ENCODE assay signal across 8 cellular contexts in the genomic region with DNA sequence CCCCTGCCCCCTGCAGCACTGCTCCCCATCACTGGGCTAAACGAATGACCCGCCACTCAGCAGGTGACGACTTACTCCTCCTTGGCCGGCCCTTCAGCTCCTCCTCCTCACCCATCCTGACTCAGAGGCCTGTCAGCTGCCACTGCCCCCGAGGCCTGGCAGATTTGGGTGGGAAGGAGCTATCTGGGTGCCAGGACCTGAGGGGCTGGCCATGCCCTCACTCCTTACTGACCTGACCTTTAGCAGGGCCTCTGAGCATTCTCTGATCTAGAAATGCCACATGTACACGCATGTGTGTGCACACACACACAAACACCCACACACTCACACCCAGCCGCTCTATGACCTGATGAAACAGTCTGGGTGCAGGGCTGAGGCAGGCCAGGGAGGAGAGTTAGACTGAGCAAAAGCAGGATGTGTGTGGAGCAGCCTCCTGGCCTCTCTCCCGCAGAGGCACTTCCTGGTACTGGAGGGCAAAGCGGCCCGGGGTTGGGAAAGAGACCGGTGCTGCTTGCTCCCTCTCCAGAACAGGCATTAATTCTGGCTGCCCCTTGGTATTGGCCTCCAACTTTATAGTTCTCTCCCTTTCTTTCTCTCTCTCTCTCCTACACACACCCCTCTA.
DNase-seq lines count a peak whose midpoint lies in the region; ATAC-seq and TF ChIP-seq lines count a peak whose summit lies in the region.

No MANE protein-coding gene starts in this region.

- H4K20me1 ChIP-seq in BLaER1 treated with 17β-estradiol and CSF1 and Interleukin-3, amounts not matched to agents 10 nM and 100 nM: peaks cover 0 to 32% (median 0%) of the 10 kb centered on the region in 11 experiments; a peak in 3 of 22 replicates

- no peaks in the 10 kb centered on the region for H3K9me3 Mint-ChIP-seq in activated T-cell treated with anti-CD3 and anti-CD28 coated beads, Interleukin-2, amount 50 U/mL, for 72 hours

- H3K4me1 Mint-ChIP-seq in activated T-cell treated with anti-CD3 and anti-CD28 coated beads, Interleukin-2, amount 50 U/mL, for 72 hours (ENCODE audit: low read depth): peaks cover 62% of the 10 kb centered on the region

- WGBS in psoas muscle, 3 donors: 48 to 62% (median 51%) methylated on average over 11 of the region's 11 CpGs

- peak overlapping the region; percentile 81 to 89 for H3K4me3 Mint-ChIP-seq in activated T-cell treated with anti-CD3 and anti-CD28 coated beads, Interleukin-2, amount 50 U/mL, for 72 hours

- peak overlapping the region; percentile 21 to 73 (median 62); a peak in 20 of 22 replicates for H3K9ac ChIP-seq in BLaER1 treated with 17β-estradiol and CSF1 and Interleukin-3, amounts not matched to agents 10 nM and 100 nM

- TF ChIP-seq CTCF in foreskin keratinocyte (conservative IDR thresholded peaks at IDR 0.05): no peak
- no peak for TF ChIP-seq CTCF in psoas muscle (IDR thresholded peaks at IDR 0.05)

- intact Hi-C loops in psoas muscle (cut with DNase I): no loop called here

- H3K4me3 ChIP-seq in BLaER1 treated with 17β-estradiol and CSF1 and Interleukin-3, amounts not matched to agents 10 nM and 100 nM: no peak overlapping the region; a peak in 1 of 20 replicates
- peak overlapping the region; percentile 5; the same call in 1 of the 2 replicates for H3K4me3 ChIP-seq in MG63
- H3K4me3 ChIP-seq in psoas muscle: no peak overlapping the region

- H3K27me3 Mint-ChIP-seq in activated T-cell treated with anti-CD3 and anti-CD28 coated beads, Interleukin-2, amount 50 U/mL, for 72 hours (ENCODE audit: low read depth): no peaks in the 10 kb centered on the region

- no peaks in the 10 kb centered on the region for H3K36me3 Mint-ChIP-seq in activated T-cell treated with anti-CD3 and anti-CD28 coated beads, Interleukin-2, amount 50 U/mL, for 72 hours (ENCODE audit: insufficient read depth in 2 of 2)

- ATAC-seq in GM21576 (IDR thresholded peaks at IDR 0.05; ENCODE audit: unreplicated experiment) (peak; percentile 12), foreskin keratinocyte (peak; percentile 73), psoas muscle (peak; percentile 50 to 70 (median 61))
- ATAC-seq in activated T-cell treated with anti-CD3 and anti-CD28 coated beads, Interleukin-2, amount 50 U/mL, for 72 hours (replicated peaks in 1 of 2): peak; percentile 56 to 65

- no peaks in the 10 kb centered on the region for H3K36me3 ChIP-seq in BLaER1 treated with 17β-estradiol and CSF1 and Interleukin-3, amounts not matched to agents 10 nM and 100 nM
- H3K36me3 ChIP-seq in MG63 (no peaks in the 10 kb centered on the region), psoas muscle (ENCODE audit: insufficient read depth in 1 of 2, low read depth in 1 of 2) (no peaks in the 10 kb centered on the region)

- H3K27ac Mint-ChIP-seq in activated T-cell treated with anti-CD3 and anti-CD28 coated beads, Interleukin-2, amount 50 U/mL, for 72 hours: peak overlapping the region; percentile 90

- peaks cover 62 to 96% (median 88%) of the 10 kb centered on the region in 10 experiments for H3K4me1 ChIP-seq in BLaER1 treated with 17β-estradiol and CSF1 and Interleukin-3, amounts not matched to agents 10 nM and 100 nM
- H3K4me1 ChIP-seq in foreskin keratinocyte (peaks cover 29% of the 10 kb centered on the region), psoas muscle (peaks cover 23% of the 10 kb centered on the region)

- no peaks in the 10 kb centered on the region for H3K9me3 ChIP-seq in BLaER1 treated with 17β-estradiol and CSF1 and Interleukin-3, amounts not matched to agents 10 nM and 100 nM (replicated peaks in 1 of 11)
- no peaks in the 10 kb centered on the region for H3K9me3 ChIP-seq in MG63
- H3K9me3 ChIP-seq in psoas muscle: no peaks in the 10 kb centered on the region

- H3K27me3 ChIP-seq in BLaER1 treated with 17β-estradiol and CSF1 and Interleukin-3, amounts not matched to agents 10 nM and 100 nM: no peaks in the 10 kb centered on the region
- H3K27me3 ChIP-seq in MG63 (no peaks in the 10 kb centered on the region), foreskin keratinocyte (no peaks in the 10 kb centered on the region), psoas muscle (ENCODE audit: insufficient read depth in 3 of 3, low read length in 2 of 3) (no peaks in the 10 kb centered on the region)

- peak overlapping the region; percentile 58 to 89 (median 77) for H3K4me2 ChIP-seq in BLaER1 treated with 17β-estradiol and CSF1 and Interleukin-3, amounts not matched to agents 10 nM and 100 nM

- peak; percentile 97 for DNase-seq in MG63
- DNase-seq in activated T-cell treated with anti-CD3 and anti-CD28 coated beads, Interleukin-2, amount 50 U/mL, for 72 hours: peak; percentile 69 to 73
- peak; percentile 92 to 95 for DNase-seq in foreskin keratinocyte
- DNase-seq in psoas muscle: peak; percentile 77 to 83
- DNase-seq in NCI-H69 (lab: John Stamatoyannopoulos, UW): no peak
- DNase-seq in NCI-H1930 (lab: John Stamatoyannopoulos, UW): no peak

- H3K27ac ChIP-seq in BLaER1 treated with 17β-estradiol and CSF1 and Interleukin-3, amounts not matched to agents 10 nM and 100 nM: peak overlapping the region; percentile 32 to 84 (median 72); a peak in 20 of 22 replicates
- H3K27ac ChIP-seq in foreskin keratinocyte: peak overlapping the region; percentile 92
- H3K27ac ChIP-seq in psoas muscle: peak overlapping the region; percentile 83

Comparison
In these comparisons a context has a peak if more than half of its experiments do, and no peak if none do; other contexts are left out.
1. ATAC-seq: peak in every context shown above with its lines; median percentile 73 in foreskin keratinocyte; 61 in psoas muscle; 60 in activated T-cell treated with anti-CD3 and anti-CD28 coated beads, Interleukin-2, amount 50 U/mL, for 72 hours; 12 in GM21576.
2. DNase-seq: peak in MG63 (single experiment), activated T-cell treated with anti-CD3 and anti-CD28 coated beads, Interleukin-2, amount 50 U/mL, for 72 hours (2 of 2), foreskin keratinocyte (2 of 2) and psoas muscle (2 of 2); none in NCI-H69 (single experiment) and NCI-H1930 (0 of 2).
3. Peak in every context shown above with its lines, with median percentiles within 50 percentile points of each other: H3K27ac ChIP-seq.